Comparison of ENCODE assay signal across 29 cellular contexts in genomic region chr16:18049454-18050133, GRCh38.
"Had no signal": no experiment of that assay in that cellular context is flagged by ENCODE, and none has a peak within 500 bp of the region (broad histone marks: within the 10 kb centered on the region; RNA-seq: fewer than 3 reads in every experiment).

No MANE protein-coding gene starts in this region.

- H3K36me3 ChIP-seq: adrenal gland, WERI-Rb-1 had no signal

- H3K27ac ChIP-seq: adrenal gland, body of pancreas, epithelial cell of prostate, WERI-Rb-1 had no signal

- H3K4me3 ChIP-seq: adrenal gland, body of pancreas had no signal

- ATAC-seq: activated CD4-positive, CD25-positive, alpha-beta regulatory T cell treated with anti-CD3 and anti-CD28 coated beads, Interleukin-2, amount 50 U/mL, for 24 hours; activated CD8-positive, alpha-beta memory T cell treated with anti-CD3 and anti-CD28 coated beads, Interleukin-2, amount 10 ng/mL, durations not matched to agents 7 days and 5 days; activated CD8-positive, alpha-beta T cell treated with anti-CD3 and anti-CD28 coated beads, Interleukin-2, amount 10 ng/mL, durations not matched to agents 7 days and 5 days; activated naive CD8-positive, alpha-beta T cell treated with anti-CD3 and anti-CD28 coated beads, Interleukin-2, amount 50 U/mL, for 24 hours; body of pancreas; T-helper 17 cell had no signal

- H3K4me1 ChIP-seq: adrenal gland, body of pancreas had no signal

- FAIRE-seq: colon, endometrium, endothelial cell of umbilical vein, frontal cortex had no signal

- H3K27me3 ChIP-seq: adrenal gland, body of pancreas had no signal

- DNase-seq: activated B cell treated with CpG ODN at 0.5 μM for 24 hours; activated CD4-positive, alpha-beta memory T cell treated with anti-CD3 and anti-CD28 coated beads for 36 hours; activated CD4-positive, alpha-beta T cell treated with anti-CD3 and anti-CD28 coated beads for 48 hours; activated CD8-positive, alpha-beta memory T cell treated with anti-CD3 and anti-CD28 coated beads, Interleukin-2, amount 10 ng/mL, durations not matched to agents 7 days and 5 days; activated CD8-positive, alpha-beta memory T cell treated with anti-CD3 and anti-CD28 coated beads, Interleukin-2, amount 50 U/mL, for 4 hours; activated CD8-positive, alpha-beta T cell treated with anti-CD3 and anti-CD28 coated beads, Interleukin-2, amount 10 ng/mL, durations not matched to agents 7 days and 5 days; activated effector memory CD4-positive, alpha-beta T cell treated with anti-CD3 and anti-CD28 coated beads, Interleukin-2, amount 50 U/mL, for 16 hours; activated naive CD4-positive, alpha-beta T cell treated with anti-CD3 and anti-CD28 coated beads for 36 hours; activated naive CD8-positive, alpha-beta T cell treated with anti-CD3 and anti-CD28 coated beads for 36 hours; activated naive CD8-positive, alpha-beta T cell treated with anti-CD3 and anti-CD28 coated beads, Interleukin-2, amount 50 U/mL, for 24 hours; activated T-cell treated with anti-CD3 and anti-CD28 coated beads, Interleukin-2, amount 50 U/mL, for 1 hour; activated T-cell treated with anti-CD3 and anti-CD28 coated beads, Interleukin-2, amount 50 U/mL, for 48 hours; adrenal gland; amygdala; aorta; body of pancreas; caudate nucleus; effector CD8-positive, alpha-beta T cell; foreskin fibroblast; T-helper 1 cell; T-helper 17 cell; T1000; WERI-Rb-1 had no signal

- H3K9me3 ChIP-seq: adrenal gland, body of pancreas had no signal
